In the genomic region with DNA sequence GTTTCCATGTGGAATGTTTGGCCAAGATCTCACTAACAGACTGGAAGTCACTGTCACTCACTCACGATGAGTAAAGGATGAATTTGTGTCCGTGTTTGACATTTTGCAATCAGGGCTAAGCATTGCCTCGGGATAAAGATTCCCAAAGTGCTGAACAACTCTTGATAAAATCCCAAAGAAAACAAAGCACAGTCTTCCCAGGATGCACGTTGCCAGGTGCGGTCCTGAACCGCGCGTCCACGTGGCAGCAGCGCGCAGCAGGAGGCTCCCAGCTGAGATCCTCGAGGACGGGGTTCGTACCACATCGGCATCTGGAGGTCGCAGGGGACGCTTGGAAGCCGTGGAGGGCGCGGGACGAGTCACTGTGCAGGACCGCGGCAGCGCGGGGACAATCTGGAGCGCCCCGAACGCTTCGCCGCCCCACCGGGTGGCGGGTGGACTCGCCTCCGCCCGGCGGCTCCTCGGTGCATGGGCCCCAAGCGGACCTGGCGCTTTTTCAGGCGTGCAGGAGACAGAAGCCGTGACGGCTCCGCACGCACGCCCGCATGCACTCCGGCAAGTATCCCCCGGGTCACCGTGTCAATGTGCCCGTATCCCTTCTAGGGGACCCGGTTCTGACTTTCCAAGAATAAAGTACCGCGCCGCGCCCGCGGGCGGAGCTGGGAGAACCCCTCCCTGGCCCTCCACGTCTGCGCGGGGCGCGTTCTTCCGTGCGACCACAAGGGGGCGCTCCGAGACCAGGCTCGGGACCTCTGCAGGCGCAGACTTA, we compare ENCODE assay signal across 1 cellular context.
TF ChIP-seq lines count a peak whose summit lies in the region.

No MANE protein-coding gene starts in this region.

TF ChIP-seq in HEK293, 187 proteins besides CTCF, POLR2A, EP300 and RAD21 (continued from another document and continues in another):
- TF ChIP-seq, protein P1, sequence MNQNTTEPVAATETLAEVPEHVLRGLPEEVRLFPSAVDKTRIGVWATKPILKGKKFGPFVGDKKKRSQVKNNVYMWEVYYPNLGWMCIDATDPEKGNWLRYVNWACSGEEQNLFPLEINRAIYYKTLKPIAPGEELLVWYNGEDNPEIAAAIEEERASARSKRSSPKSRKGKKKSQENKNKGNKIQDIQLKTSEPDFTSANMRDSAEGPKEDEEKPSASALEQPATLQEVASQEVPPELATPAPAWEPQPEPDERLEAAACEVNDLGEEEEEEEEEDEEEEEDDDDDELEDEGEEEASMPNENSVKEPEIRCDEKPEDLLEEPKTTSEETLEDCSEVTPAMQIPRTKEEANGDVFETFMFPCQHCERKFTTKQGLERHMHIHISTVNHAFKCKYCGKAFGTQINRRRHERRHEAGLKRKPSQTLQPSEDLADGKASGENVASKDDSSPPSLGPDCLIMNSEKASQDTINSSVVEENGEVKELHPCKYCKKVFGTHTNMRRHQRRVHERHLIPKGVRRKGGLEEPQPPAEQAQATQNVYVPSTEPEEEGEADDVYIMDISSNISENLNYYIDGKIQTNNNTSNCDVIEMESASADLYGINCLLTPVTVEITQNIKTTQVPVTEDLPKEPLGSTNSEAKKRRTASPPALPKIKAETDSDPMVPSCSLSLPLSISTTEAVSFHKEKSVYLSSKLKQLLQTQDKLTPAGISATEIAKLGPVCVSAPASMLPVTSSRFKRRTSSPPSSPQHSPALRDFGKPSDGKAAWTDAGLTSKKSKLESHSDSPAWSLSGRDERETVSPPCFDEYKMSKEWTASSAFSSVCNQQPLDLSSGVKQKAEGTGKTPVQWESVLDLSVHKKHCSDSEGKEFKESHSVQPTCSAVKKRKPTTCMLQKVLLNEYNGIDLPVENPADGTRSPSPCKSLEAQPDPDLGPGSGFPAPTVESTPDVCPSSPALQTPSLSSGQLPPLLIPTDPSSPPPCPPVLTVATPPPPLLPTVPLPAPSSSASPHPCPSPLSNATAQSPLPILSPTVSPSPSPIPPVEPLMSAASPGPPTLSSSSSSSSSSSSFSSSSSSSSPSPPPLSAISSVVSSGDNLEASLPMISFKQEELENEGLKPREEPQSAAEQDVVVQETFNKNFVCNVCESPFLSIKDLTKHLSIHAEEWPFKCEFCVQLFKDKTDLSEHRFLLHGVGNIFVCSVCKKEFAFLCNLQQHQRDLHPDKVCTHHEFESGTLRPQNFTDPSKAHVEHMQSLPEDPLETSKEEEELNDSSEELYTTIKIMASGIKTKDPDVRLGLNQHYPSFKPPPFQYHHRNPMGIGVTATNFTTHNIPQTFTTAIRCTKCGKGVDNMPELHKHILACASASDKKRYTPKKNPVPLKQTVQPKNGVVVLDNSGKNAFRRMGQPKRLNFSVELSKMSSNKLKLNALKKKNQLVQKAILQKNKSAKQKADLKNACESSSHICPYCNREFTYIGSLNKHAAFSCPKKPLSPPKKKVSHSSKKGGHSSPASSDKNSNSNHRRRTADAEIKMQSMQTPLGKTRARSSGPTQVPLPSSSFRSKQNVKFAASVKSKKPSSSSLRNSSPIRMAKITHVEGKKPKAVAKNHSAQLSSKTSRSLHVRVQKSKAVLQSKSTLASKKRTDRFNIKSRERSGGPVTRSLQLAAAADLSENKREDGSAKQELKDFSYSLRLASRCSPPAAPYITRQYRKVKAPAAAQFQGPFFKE (tag by site-specific recombination; IDR thresholded peaks at IDR 0.05; ENCODE audit: borderline replicate concordance): no peak; the same call in 1 of the 2 replicates
- TF ChIP-seq, protein P2, sequence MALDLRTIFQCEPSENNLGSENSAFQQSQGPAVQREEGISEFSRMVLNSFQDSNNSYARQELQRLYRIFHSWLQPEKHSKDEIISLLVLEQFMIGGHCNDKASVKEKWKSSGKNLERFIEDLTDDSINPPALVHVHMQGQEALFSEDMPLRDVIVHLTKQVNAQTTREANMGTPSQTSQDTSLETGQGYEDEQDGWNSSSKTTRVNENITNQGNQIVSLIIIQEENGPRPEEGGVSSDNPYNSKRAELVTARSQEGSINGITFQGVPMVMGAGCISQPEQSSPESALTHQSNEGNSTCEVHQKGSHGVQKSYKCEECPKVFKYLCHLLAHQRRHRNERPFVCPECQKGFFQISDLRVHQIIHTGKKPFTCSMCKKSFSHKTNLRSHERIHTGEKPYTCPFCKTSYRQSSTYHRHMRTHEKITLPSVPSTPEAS (tag by site-specific recombination; IDR thresholded peaks at IDR 0.05): 0 out of 2 replicates have a peak, but pooled peaks have one; percentile 18
- TF ChIP-seq, protein P3, sequence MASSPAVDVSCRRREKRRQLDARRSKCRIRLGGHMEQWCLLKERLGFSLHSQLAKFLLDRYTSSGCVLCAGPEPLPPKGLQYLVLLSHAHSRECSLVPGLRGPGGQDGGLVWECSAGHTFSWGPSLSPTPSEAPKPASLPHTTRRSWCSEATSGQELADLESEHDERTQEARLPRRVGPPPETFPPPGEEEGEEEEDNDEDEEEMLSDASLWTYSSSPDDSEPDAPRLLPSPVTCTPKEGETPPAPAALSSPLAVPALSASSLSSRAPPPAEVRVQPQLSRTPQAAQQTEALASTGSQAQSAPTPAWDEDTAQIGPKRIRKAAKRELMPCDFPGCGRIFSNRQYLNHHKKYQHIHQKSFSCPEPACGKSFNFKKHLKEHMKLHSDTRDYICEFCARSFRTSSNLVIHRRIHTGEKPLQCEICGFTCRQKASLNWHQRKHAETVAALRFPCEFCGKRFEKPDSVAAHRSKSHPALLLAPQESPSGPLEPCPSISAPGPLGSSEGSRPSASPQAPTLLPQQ (tag by site-specific recombination; IDR thresholded peaks at IDR 0.05): no peak
- TF ChIP-seq ZNF548 (tag by site-specific recombination; IDR thresholded peaks at IDR 0.05) (no peak), ELK4 (IDR thresholded peaks at IDR 0.05; ENCODE audit: borderline replicate concordance, low read depth, low read length) (no peak), ZNF366 (tag by site-specific recombination; conservative IDR thresholded peaks at IDR 0.05) (0 out of 2 replicates have a peak, but pooled peaks have one; percentile 24), SP3 (tag by site-specific recombination; IDR thresholded peaks at IDR 0.05) (no peak), BCL11B (tag by site-specific recombination; IDR thresholded peaks at IDR 0.05; ENCODE audit: low read depth) (no peak), ZNF302 (tag by site-specific recombination; IDR thresholded peaks at IDR 0.05; ENCODE audit: low read depth) (no peak), ZNF132 (tag by site-specific recombination; IDR thresholded peaks at IDR 0.05; ENCODE audit: borderline replicate concordance) (no peak), GLI2 (tag by site-specific recombination; IDR thresholded peaks at IDR 0.05; ENCODE audit: borderline replicate concordance, low read depth) (no peak), ZNF341 (tag by site-specific recombination; IDR thresholded peaks at IDR 0.05; ENCODE audit: low read depth) (peak; percentile 24; the same call in 1 of the 2 replicates), MZF1 (tag by site-specific recombination; IDR thresholded peaks at IDR 0.05; ENCODE audit: borderline replicate concordance) (no peak), ZSCAN30 (tag by site-specific recombination; IDR thresholded peaks at IDR 0.05) (peak; percentile 83; the same call in 1 of the 2 replicates), TCF7L2 (IDR thresholded peaks at IDR 0.05; ENCODE audit: borderline replicate concordance, low read depth, low read length) (no peak; the same call in 1 of the 2 replicates), ZNF629 (tag by site-specific recombination; IDR thresholded peaks at IDR 0.05) (0 out of 2 replicates have a peak, but pooled peaks have one; percentile 21), ZNF707 (tag by site-specific recombination; IDR thresholded peaks at IDR 0.05) (no peak), ZNF501 (tag by site-specific recombination; IDR thresholded peaks at IDR 0.05) (peak; percentile 55; the same call in 1 of the 2 replicates), ZNF404 (tag by site-specific recombination; IDR thresholded peaks at IDR 0.05) (no peak), ZBTB17 (tag by site-specific recombination; IDR thresholded peaks at IDR 0.05) (peak; percentile 72), OSR2 (tag by site-specific recombination; IDR thresholded peaks at IDR 0.05) (no peak), SCRT2 (tag by site-specific recombination; IDR thresholded peaks at IDR 0.05) (no peak), OVOL3 (tag by site-specific recombination; IDR thresholded peaks at IDR 0.05) (no peak), ZNF623 (tag by site-specific recombination; IDR thresholded peaks at IDR 0.05) (no peak), ZNF555 (tag by site-specific recombination; conservative IDR thresholded peaks at IDR 0.05) (no peak), ZNF248 (tag by site-specific recombination; IDR thresholded peaks at IDR 0.05) (no peak), KLF8 (tag by site-specific recombination; IDR thresholded peaks at IDR 0.05) (peak; percentile 72), ZNF600 (tag by site-specific recombination; IDR thresholded peaks at IDR 0.05) (peak; percentile 74), ZNF596 (tag by site-specific recombination; IDR thresholded peaks at IDR 0.05) (no peak), ZBTB20 (tag by site-specific recombination; IDR thresholded peaks at IDR 0.05) (peak; percentile 48; the same call in 1 of the 2 replicates), BCL11A (tag by site-specific recombination; IDR thresholded peaks at IDR 0.05; ENCODE audit: low read depth) (no peak), KLF9 (tag by site-specific recombination; IDR thresholded peaks at IDR 0.05; ENCODE audit: low read depth) (no peak; the same call in 1 of the 2 replicates)
- TF ChIP-seq, protein P4, sequence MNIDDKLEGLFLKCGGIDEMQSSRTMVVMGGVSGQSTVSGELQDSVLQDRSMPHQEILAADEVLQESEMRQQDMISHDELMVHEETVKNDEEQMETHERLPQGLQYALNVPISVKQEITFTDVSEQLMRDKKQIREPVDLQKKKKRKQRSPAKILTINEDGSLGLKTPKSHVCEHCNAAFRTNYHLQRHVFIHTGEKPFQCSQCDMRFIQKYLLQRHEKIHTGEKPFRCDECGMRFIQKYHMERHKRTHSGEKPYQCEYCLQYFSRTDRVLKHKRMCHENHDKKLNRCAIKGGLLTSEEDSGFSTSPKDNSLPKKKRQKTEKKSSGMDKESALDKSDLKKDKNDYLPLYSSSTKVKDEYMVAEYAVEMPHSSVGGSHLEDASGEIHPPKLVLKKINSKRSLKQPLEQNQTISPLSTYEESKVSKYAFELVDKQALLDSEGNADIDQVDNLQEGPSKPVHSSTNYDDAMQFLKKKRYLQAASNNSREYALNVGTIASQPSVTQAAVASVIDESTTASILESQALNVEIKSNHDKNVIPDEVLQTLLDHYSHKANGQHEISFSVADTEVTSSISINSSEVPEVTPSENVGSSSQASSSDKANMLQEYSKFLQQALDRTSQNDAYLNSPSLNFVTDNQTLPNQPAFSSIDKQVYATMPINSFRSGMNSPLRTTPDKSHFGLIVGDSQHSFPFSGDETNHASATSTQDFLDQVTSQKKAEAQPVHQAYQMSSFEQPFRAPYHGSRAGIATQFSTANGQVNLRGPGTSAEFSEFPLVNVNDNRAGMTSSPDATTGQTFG (tag by site-specific recombination; IDR thresholded peaks at IDR 0.05; ENCODE audit: borderline replicate concordance): no peak
- TF ChIP-seq, protein P5, sequence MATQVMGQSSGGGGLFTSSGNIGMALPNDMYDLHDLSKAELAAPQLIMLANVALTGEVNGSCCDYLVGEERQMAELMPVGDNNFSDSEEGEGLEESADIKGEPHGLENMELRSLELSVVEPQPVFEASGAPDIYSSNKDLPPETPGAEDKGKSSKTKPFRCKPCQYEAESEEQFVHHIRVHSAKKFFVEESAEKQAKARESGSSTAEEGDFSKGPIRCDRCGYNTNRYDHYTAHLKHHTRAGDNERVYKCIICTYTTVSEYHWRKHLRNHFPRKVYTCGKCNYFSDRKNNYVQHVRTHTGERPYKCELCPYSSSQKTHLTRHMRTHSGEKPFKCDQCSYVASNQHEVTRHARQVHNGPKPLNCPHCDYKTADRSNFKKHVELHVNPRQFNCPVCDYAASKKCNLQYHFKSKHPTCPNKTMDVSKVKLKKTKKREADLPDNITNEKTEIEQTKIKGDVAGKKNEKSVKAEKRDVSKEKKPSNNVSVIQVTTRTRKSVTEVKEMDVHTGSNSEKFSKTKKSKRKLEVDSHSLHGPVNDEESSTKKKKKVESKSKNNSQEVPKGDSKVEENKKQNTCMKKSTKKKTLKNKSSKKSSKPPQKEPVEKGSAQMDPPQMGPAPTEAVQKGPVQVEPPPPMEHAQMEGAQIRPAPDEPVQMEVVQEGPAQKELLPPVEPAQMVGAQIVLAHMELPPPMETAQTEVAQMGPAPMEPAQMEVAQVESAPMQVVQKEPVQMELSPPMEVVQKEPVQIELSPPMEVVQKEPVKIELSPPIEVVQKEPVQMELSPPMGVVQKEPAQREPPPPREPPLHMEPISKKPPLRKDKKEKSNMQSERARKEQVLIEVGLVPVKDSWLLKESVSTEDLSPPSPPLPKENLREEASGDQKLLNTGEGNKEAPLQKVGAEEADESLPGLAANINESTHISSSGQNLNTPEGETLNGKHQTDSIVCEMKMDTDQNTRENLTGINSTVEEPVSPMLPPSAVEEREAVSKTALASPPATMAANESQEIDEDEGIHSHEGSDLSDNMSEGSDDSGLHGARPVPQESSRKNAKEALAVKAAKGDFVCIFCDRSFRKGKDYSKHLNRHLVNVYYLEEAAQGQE (tag by site-specific recombination; IDR thresholded peaks at IDR 0.05): no peak
- TF ChIP-seq, protein P6, sequence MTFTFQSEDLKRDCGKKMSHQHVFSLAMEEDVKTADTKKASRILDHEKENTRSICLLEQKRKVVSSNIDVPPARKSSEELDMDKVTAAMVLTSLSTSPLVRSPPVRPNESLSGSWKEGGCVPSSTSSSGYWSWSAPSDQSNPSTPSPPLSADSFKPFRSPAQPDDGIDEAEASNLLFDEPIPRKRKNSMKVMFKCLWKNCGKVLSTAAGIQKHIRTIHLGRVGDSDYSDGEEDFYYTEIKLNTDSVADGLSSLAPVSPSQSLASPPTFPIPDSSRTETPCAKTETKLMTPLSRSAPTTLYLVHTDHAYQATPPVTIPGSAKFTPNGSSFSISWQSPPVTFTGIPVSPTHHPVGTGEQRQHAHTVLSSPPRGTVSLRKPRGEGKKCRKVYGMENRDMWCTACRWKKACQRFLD (tag by site-specific recombination; IDR thresholded peaks at IDR 0.05): no peak
- TF ChIP-seq, protein P7, sequence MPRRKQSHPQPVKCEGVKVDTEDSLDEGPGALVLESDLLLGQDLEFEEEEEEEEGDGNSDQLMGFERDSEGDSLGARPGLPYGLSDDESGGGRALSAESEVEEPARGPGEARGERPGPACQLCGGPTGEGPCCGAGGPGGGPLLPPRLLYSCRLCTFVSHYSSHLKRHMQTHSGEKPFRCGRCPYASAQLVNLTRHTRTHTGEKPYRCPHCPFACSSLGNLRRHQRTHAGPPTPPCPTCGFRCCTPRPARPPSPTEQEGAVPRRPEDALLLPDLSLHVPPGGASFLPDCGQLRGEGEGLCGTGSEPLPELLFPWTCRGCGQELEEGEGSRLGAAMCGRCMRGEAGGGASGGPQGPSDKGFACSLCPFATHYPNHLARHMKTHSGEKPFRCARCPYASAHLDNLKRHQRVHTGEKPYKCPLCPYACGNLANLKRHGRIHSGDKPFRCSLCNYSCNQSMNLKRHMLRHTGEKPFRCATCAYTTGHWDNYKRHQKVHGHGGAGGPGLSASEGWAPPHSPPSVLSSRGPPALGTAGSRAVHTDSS (tag by site-specific recombination; IDR thresholded peaks at IDR 0.05): no peak
